ENCODE assay signal across 8 cellular contexts in the genomic region with DNA sequence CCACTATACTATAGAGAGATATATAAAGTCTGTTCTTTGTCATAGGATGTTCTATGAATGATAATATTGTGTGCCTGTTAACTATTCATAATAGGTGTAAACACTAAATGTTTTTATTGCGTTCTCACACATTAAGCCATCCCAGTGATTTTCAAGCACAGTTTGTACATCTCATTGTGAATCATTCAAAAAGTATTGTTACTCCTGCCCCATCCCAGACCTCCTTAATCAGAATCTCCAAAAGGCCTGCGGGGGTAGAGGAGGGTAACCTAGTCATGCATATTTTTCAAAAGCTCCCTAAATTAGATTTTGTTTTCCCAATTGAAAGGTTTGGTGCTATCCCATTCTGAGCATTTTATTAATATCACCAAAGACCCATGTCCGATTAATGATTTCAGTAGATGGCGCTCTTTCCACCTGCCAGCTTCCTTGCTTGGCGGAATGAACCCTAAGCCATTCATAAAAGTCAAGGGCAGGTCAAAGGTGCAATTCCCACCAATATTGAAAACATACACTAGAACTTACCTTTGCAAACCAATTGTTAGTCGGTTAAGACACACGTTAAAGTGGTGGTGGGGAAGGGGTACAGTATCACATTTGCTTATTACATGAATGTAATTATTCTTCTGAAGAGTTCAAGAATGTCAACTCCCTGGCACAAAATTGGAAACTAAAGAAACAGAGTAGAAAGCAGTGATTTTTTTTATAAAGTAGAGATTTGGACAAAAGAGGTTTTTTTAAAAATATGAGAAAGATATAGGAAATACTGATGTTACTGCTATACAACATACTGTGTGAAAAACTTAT. TPM values are rescaled to one million over a fixed set of nuclear protein-coding genes. Genes with fewer than 3 reads are reported as not detected.
DNase-seq lines count a peak whose midpoint lies in the region; ATAC-seq and TF ChIP-seq lines count a peak whose summit lies in the region.

No MANE protein-coding gene starts in this region.

- no peaks in the 10 kb centered on the region for H3K36me3 ChIP-seq in left ventricle myocardium inferior

- no peaks in the 10 kb centered on the region for H3K27me3 ChIP-seq in left ventricle myocardium inferior (ENCODE audit: low read depth)

- no peaks in the 10 kb centered on the region for H3K9me3 ChIP-seq in left ventricle myocardium inferior (replicated peaks)

- no peak overlapping the region for H3K27ac ChIP-seq in left ventricle myocardium inferior (replicated peaks)

- H3K27ac Mint-ChIP-seq in activated naive CD4-positive, alpha-beta T cell treated with anti-CD3 and anti-CD28 coated beads, Interleukin-2, amount 10 ng/mL, durations not matched to agents 7 days and 5 days, result no peak overlapping the region

- ATAC-seq in HG02973 (IDR thresholded peaks at IDR 0.05; ENCODE audit: unreplicated experiment) (no peak), GM21619 (IDR thresholded peaks at IDR 0.05; ENCODE audit: unreplicated experiment) (no peak)

- peaks cover 9% of the 10 kb centered on the region for H3K4me1 ChIP-seq in left ventricle myocardium inferior

- CTCF ChIA-PET in activated naive CD4-positive, alpha-beta T cell treated with anti-CD3 and anti-CD28 coated beads, Interleukin-2, amount 10 ng/mL, durations not matched to agents 7 days and 5 days (lab: Charles Lee), result interaction anchor here (0.6 to 3.8 kb wide), 8 partner anchors 9 to 526 kb away, joined by 3 to 26 read pairs (median 5); partner anchors contain the start of gene PPA2

- H3K36me3 Mint-ChIP-seq in activated naive CD4-positive, alpha-beta T cell treated with anti-CD3 and anti-CD28 coated beads, Interleukin-2, amount 10 ng/mL, durations not matched to agents 7 days and 5 days, result no peaks in the 10 kb centered on the region

- DNase-seq in NCI-H446 (lab: John Stamatoyannopoulos, UW), result peak; percentile 3 to 59
- DNase-seq in NCI-H446 treated with DMSO at 0.1 percent for 48 hours (lab: John Stamatoyannopoulos, UW), result no peak
- DNase-seq in activated naive CD4-positive, alpha-beta T cell treated with anti-CD3 and anti-CD28 coated beads, Interleukin-2, amount 10 ng/mL, durations not matched to agents 7 days and 5 days, result peak; percentile 60
- no peak for DNase-seq in left ventricle myocardium inferior
- DNase-seq in stimulated activated CD4-positive, alpha-beta T cell treated with anti-CD3 and anti-CD28 coated beads, Interleukin-12 subunit alpha, Interleukin-12 subunit beta, amount 100 ng/mL, for 4 hours, result peak; percentile 15

- H3K4me3 ChIP-seq in left ventricle myocardium inferior, result no peak overlapping the region

- H3K9me3 Mint-ChIP-seq in activated naive CD4-positive, alpha-beta T cell treated with anti-CD3 and anti-CD28 coated beads, Interleukin-2, amount 10 ng/mL, durations not matched to agents 7 days and 5 days, result no peaks in the 10 kb centered on the region

- peak; percentile 68 for TF ChIP-seq CTCF in LNCAP (IDR thresholded peaks at IDR 0.05)
- peak; percentile 83 for TF ChIP-seq CTCF in left ventricle myocardium inferior (IDR thresholded peaks at IDR 0.05; ENCODE audit: borderline replicate concordance)

- intact Hi-C loops in left ventricle myocardium inferior (cut with micrococcal nuclease), result loop anchor here (2.0 to 10.0 kb wide), 3 partner anchors 54 to 330 kb away; no protein-coding TSS in a partner anchor

- H3K4me3 Mint-ChIP-seq in activated naive CD4-positive, alpha-beta T cell treated with anti-CD3 and anti-CD28 coated beads, Interleukin-2, amount 10 ng/mL, durations not matched to agents 7 days and 5 days, result no peak overlapping the region

- peaks cover 19% of the 10 kb centered on the region for H3K4me1 Mint-ChIP-seq in activated naive CD4-positive, alpha-beta T cell treated with anti-CD3 and anti-CD28 coated beads, Interleukin-2, amount 10 ng/mL, durations not matched to agents 7 days and 5 days

- H3K27me3 Mint-ChIP-seq in activated naive CD4-positive, alpha-beta T cell treated with anti-CD3 and anti-CD28 coated beads, Interleukin-2, amount 10 ng/mL, durations not matched to agents 7 days and 5 days, result peaks cover 6% of the 10 kb centered on the region

RNA-seq across cellular contexts. Expression of gene TET2, which starts 5.8 kb away (rescaled TPM):
- 11.9 TPM for total RNA-seq in left ventricle myocardium inferior

Comparison
In these comparisons a context has a peak if more than half of its experiments do, and no peak if none do; other contexts are left out.
1. DNase-seq: peak in NCI-H446 (2 of 2), activated naive CD4-positive, alpha-beta T cell treated with anti-CD3 and anti-CD28 coated beads, Interleukin-2, amount 10 ng/mL, durations not matched to agents 7 days and 5 days (single experiment) and stimulated activated CD4-positive, alpha-beta T cell treated with anti-CD3 and anti-CD28 coated beads, Interleukin-12 subunit alpha, Interleukin-12 subunit beta, amount 100 ng/mL, for 4 hours (single experiment); none in NCI-H446 treated with DMSO at 0.1 percent for 48 hours (single experiment) and left ventricle myocardium inferior (single experiment).